Comparison of ENCODE assay signal across 14 cellular contexts in the genomic region with DNA sequence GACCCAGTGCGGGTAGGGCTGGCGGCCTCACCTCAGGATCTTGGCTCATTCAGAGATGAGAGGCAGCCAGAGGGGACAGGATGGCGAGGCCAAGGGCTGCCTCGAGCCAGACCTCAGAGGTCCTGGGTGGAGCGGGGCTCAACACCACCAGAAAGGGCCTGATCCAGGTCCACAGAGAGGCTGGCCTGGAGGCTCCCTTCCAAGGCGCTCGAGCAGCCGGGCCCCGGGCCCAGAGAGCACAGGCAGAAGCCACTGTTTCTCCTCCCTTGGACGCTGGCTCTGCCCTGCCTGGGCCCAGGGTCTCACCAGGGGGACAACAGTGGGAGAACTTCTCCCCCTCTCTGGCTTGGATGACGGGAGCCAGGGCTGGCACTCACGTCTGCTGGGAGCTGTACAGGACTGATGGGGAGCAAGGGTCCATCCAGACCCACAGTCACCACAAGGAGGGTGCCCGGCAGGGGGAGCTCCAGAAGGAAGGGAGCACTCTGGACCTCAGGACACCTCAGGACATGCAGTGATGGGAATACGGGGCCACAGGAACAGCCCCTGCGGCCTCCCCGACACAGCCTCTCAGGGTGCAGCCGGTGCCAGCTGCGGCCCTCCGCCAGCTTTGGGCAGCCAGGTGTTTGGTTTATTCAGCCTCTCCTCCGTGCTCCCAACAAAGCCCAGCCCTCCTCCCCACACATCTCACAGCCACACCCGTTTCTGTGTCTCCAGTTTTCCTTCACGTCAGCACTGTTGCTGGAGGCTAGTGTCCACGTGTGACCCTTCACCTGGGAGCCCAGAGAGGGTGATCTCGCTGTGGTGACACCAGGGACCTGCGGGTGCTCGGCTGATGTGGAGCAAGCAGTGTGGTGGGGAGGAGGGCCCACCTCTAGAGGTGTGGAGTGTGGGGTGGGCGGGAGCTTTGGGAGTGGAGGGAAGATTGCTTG. TPM values are rescaled to one million over a fixed set of nuclear protein-coding genes. Genes with fewer than 3 reads are reported as not detected.
DNase-seq lines count a peak whose midpoint lies in the region; ATAC-seq and TF ChIP-seq lines count a peak whose summit lies in the region.
"Had no signal": no experiment of that assay in that cellular context is flagged by ENCODE, and none has a peak within 500 bp of the region (broad histone marks: within the 10 kb centered on the region; RNA-seq: fewer than 3 reads in every experiment).

No MANE protein-coding gene starts in this region.

- peak; percentile 33; the same call in 1 of the 2 replicates for TF ChIP-seq CTCF in OCI-LY1 (IDR thresholded peaks at IDR 0.05; ENCODE audit: low read length)
- peak; percentile 29 for TF ChIP-seq CTCF in endodermal cell (conservative IDR thresholded peaks at IDR 0.05)

- no peaks in the 10 kb centered on the region; the same call in 1 of the 2 replicates for H3F3A ChIP-seq in OCI-LY1 (ENCODE audit: insufficient read depth, low read length)

- intact Hi-C loops in Right ventricle myocardium superior (cut with DNase I), result no loop called here

- H3K4me2 ChIP-seq in OCI-LY1 (ENCODE audit: low read length), result no peak overlapping the region

- H3K9me3 Mint-ChIP-seq in endodermal cell, result no peaks in the 10 kb centered on the region
- H3K9me3 Mint-ChIP-seq: activated naive CD4-positive, alpha-beta T cell treated with anti-CD3 and anti-CD28 coated beads, Interleukin-2, amount 50 U/mL, for 24 hours; stimulated activated naive CD8-positive, alpha-beta T cell treated with anti-CD3 and anti-CD28 coated beads, Interleukin-15, Interleukin-2, amounts not matched to agents 100 ng/mL and 50 ng/mL, for 24 hours had no signal

- H3K36me3 ChIP-seq in OCI-LY1 (ENCODE audit: insufficient read depth, low read length) (peaks cover 41% of the 10 kb centered on the region; the same call in 1 of the 2 replicates), endodermal cell (ENCODE audit: control insufficient read depth, insufficient read depth, low read length) (peaks cover under 1% of the 10 kb centered on the region)

- H3K9me2 ChIP-seq in OCI-LY1 (ENCODE audit: low read depth, low read length), result no peaks in the 10 kb centered on the region

- H3K4me3 Mint-ChIP-seq in endodermal cell, result no peak overlapping the region
- H3K4me3 Mint-ChIP-seq: activated CD4-positive, alpha-beta T cell treated with anti-CD3 and anti-CD28 coated beads, Interleukin-2, amount 10 ng/mL, durations not matched to agents 24 days and 14 days; activated naive CD4-positive, alpha-beta T cell treated with anti-CD3 and anti-CD28 coated beads, Interleukin-2, amount 50 U/mL, for 24 hours; stimulated activated naive CD8-positive, alpha-beta T cell treated with anti-CD3 and anti-CD28 coated beads, Interleukin-15, Interleukin-2, amounts not matched to agents 100 ng/mL and 50 ng/mL, for 24 hours had no signal

- ATAC-seq in Right ventricle myocardium superior (ENCODE audit: poor library complexity), result no peak
- ATAC-seq: left lung had no signal

- H3K4me1 Mint-ChIP-seq in endodermal cell, result no peaks in the 10 kb centered on the region
- H3K4me1 Mint-ChIP-seq: activated naive CD4-positive, alpha-beta T cell treated with anti-CD3 and anti-CD28 coated beads, Interleukin-2, amount 50 U/mL, for 24 hours had no signal

- H3K9me3 ChIP-seq in OCI-LY1 (ENCODE audit: low read length), result no peaks in the 10 kb centered on the region
- H3K9me3 ChIP-seq in endodermal cell (ENCODE audit: control insufficient read depth, low read length), result no peaks in the 10 kb centered on the region
- H3K9me3 ChIP-seq: left lung, spleen had no signal

- no peaks in the 10 kb centered on the region for H4K20me1 ChIP-seq in OCI-LY1 (ENCODE audit: insufficient read depth, low read length)

- 93 to 96% methylated on average over 17 to 27 of the region's 27 CpGs for WGBS in endodermal cell (ENCODE audit: insufficient coverage in 1 of 2, insufficient read length in 1 of 2), 2 experiments

- H3K27me3 ChIP-seq in OCI-LY1 (ENCODE audit: insufficient read depth, low read length), result no peaks in the 10 kb centered on the region
- no peaks in the 10 kb centered on the region for H3K27me3 ChIP-seq in endodermal cell (ENCODE audit: control insufficient read depth, insufficient read depth, low read length, poor library complexity, severe bottlenecking)
- H3K27me3 ChIP-seq: left lung, spleen had no signal

- H3K4me1 ChIP-seq in OCI-LY1 (ENCODE audit: insufficient read depth, low read length, severe bottlenecking) (peaks cover under 1% of the 10 kb centered on the region), endodermal cell (ENCODE audit: control insufficient read depth, insufficient read depth, low read length) (no peaks in the 10 kb centered on the region)
- H3K4me1 ChIP-seq: left lung, spleen had no signal

- H3K27me3 Mint-ChIP-seq in endodermal cell (ENCODE audit: insufficient read depth), result no peaks in the 10 kb centered on the region
- H3K27me3 Mint-ChIP-seq: activated CD4-positive, alpha-beta T cell treated with anti-CD3 and anti-CD28 coated beads, Interleukin-2, amount 10 ng/mL, durations not matched to agents 24 days and 14 days; activated naive CD4-positive, alpha-beta T cell treated with anti-CD3 and anti-CD28 coated beads, Interleukin-2, amount 50 U/mL, for 24 hours; stimulated activated naive CD8-positive, alpha-beta T cell treated with anti-CD3 and anti-CD28 coated beads, Interleukin-15, Interleukin-2, amounts not matched to agents 100 ng/mL and 50 ng/mL, for 24 hours had no signal

- H3K4me3 ChIP-seq in OCI-LY1 (ENCODE audit: low read depth, low read length, poor library complexity, severe bottlenecking) (no peak overlapping the region), endodermal cell (ENCODE audit: low read length) (no peak overlapping the region)
- H3K4me3 ChIP-seq: left lung, spleen had no signal

- H3K27ac ChIP-seq in OCI-LY1 (ENCODE audit: low read depth, low read length, poor library complexity, severe bottlenecking) (no peak overlapping the region), endodermal cell (ENCODE audit: low read depth, low read length) (no peak overlapping the region)
- H3K27ac ChIP-seq: left lung, spleen had no signal

- H3K27ac Mint-ChIP-seq in endodermal cell, result no peak overlapping the region
- H3K27ac Mint-ChIP-seq: activated CD4-positive, alpha-beta T cell treated with anti-CD3 and anti-CD28 coated beads, Interleukin-2, amount 10 ng/mL, durations not matched to agents 24 days and 14 days; activated naive CD4-positive, alpha-beta T cell treated with anti-CD3 and anti-CD28 coated beads, Interleukin-2, amount 50 U/mL, for 24 hours; stimulated activated naive CD8-positive, alpha-beta T cell treated with anti-CD3 and anti-CD28 coated beads, Interleukin-15, Interleukin-2, amounts not matched to agents 100 ng/mL and 50 ng/mL, for 24 hours had no signal

- H2AFZ ChIP-seq in OCI-LY1 (ENCODE audit: low read length), result no peak overlapping the region

- H3K36me3 Mint-ChIP-seq in endodermal cell (ENCODE audit: low read depth), result peaks cover 2% of the 10 kb centered on the region
- H3K36me3 Mint-ChIP-seq: activated naive CD4-positive, alpha-beta T cell treated with anti-CD3 and anti-CD28 coated beads, Interleukin-2, amount 50 U/mL, for 24 hours had no signal

- H3K9ac ChIP-seq in OCI-LY1 (ENCODE audit: low read length), result no peak overlapping the region
- no peak overlapping the region for H3K9ac ChIP-seq in endodermal cell (ENCODE audit: extremely low read depth, low read length, poor library complexity, severe bottlenecking)

- H3K79me2 ChIP-seq in OCI-LY1 (ENCODE audit: insufficient read depth, low read length), result no peaks in the 10 kb centered on the region

- DNase-seq in Daoy (ENCODE audit: low read depth) (peak; percentile 46), endodermal cell (no peak), Right ventricle myocardium superior (no peak), NCI-H2171 treated with DMSO at 0.1 percent for 48 hours (lab: John Stamatoyannopoulos, UW) (no peak), DMS79 (lab: John Stamatoyannopoulos, UW) (no peak)
- DNase-seq: activated CD4-positive, alpha-beta T cell treated with anti-CD3 and anti-CD28 coated beads, Interleukin-2, amount 10 ng/mL, durations not matched to agents 24 days and 14 days; effector CD4-positive, alpha-beta T cell; left lung; NCI-H187; spleen had no signal

RNA-seq across cellular contexts. Expression of gene RPS21, which starts 8.7 kb away (rescaled TPM):
- total RNA-seq in Daoy (2014; rRNA removed; shearing (Covaris generic)), result 1,690 and 2,894 TPM in 2 replicates
- total RNA-seq in endodermal cell (1,000 to 10,000 TPM; 1,288 to 1,382 TPM), Right ventricle myocardium superior (732 TPM)
- 1,213 TPM for polyA plus RNA-seq in endodermal cell (2013, experiment 1 of 2)
- polyA plus RNA-seq in endodermal cell (2013, experiment 2 of 2), result 1,212 TPM

RNA-seq across cellular contexts. Expression of gene CABLES2, which starts 11.5 kb away (rescaled TPM):
- total RNA-seq in Daoy (2014; rRNA removed; shearing (Covaris generic)), result 2.0 and 3.8 TPM in 2 replicates
- total RNA-seq in endodermal cell, result 10 to 100 TPM; 10.4 to 15.6 TPM
- 13.5 TPM for polyA plus RNA-seq in endodermal cell (2013, experiment 1 of 2)
- 13.0 TPM for polyA plus RNA-seq in endodermal cell (2013, experiment 2 of 2)
- total RNA-seq in Right ventricle myocardium superior, result 15.0 TPM

RNA-seq across cellular contexts. Expression of gene LAMA5, which starts 28.5 kb away (rescaled TPM):
- total RNA-seq in Daoy (2014; rRNA removed; shearing (Covaris generic)), result 3.1 and 9.6 TPM in 2 replicates
- total RNA-seq in endodermal cell (100 to 1,000 TPM; 315 to 369 TPM), Right ventricle myocardium superior (79.6 TPM)
- 95.9 TPM for polyA plus RNA-seq in endodermal cell (2013, experiment 1 of 2)
- 89.1 TPM for polyA plus RNA-seq in endodermal cell (2013, experiment 2 of 2)

RNA-seq across cellular contexts. Expression of gene RBBP8NL, which starts 31.8 kb away (rescaled TPM):
- total RNA-seq in Daoy (2014; rRNA removed; shearing (Covaris generic)), result not detected in 2 replicates
- total RNA-seq in endodermal cell (under 1 TPM in 1 of 2 donors, not detected in 1; 0.40 TPM), Right ventricle myocardium superior (not detected)
- 0.07 TPM for polyA plus RNA-seq in endodermal cell (2013, experiment 1 of 2)
- polyA plus RNA-seq in endodermal cell (2013, experiment 2 of 2), result 0.25 TPM
- total RNA-seq: activated CD4-positive, alpha-beta T cell treated with anti-CD3 and anti-CD28 coated beads, Interleukin-2, amount 10 ng/mL, durations not matched to agents 24 days and 14 days; spleen; T-helper 2 cell treated with Interferon-gamma antibody and Interleukin-4, amounts not matched to agents 100 ng/mL and 5 ng/mL, for 36 hours had no signal
